In genomic region chr1:9881838-9882249, GRCh38 we compare ENCODE assay signal across 1 cellular context.
TF ChIP-seq lines count a peak whose summit lies in the region.

No MANE protein-coding gene starts in this region.

TF ChIP-seq in GM23338, 12 proteins besides CTCF, POLR2A, EP300 and RAD21 (continued from another document):
- TF ChIP-seq ZNF462 (CRISPR knock-in tag; IDR thresholded peaks at IDR 0.05) = no peak
- no peak for TF ChIP-seq POLR2AphosphoS5 (IDR thresholded peaks at IDR 0.05; ENCODE audit: low read depth)
- no peak for TF ChIP-seq JUNB (IDR thresholded peaks at IDR 0.05; ENCODE audit: unreplicated experiment)
- TF ChIP-seq ZNF114 (CRISPR knock-in tag; IDR thresholded peaks at IDR 0.05) = no peak
- TF ChIP-seq EZH2 (IDR thresholded peaks at IDR 0.05; ENCODE audit: low read depth, unreplicated experiment) = no peak
- TF ChIP-seq ZNF331 (CRISPR knock-in tag; IDR thresholded peaks at IDR 0.05; ENCODE audit: low read depth) = no peak
- no peak for TF ChIP-seq EZH2phosphoT487 (IDR thresholded peaks at IDR 0.05; ENCODE audit: unreplicated experiment)
- no peak for TF ChIP-seq STAT1 (IDR thresholded peaks at IDR 0.05; ENCODE audit: unreplicated experiment)
- TF ChIP-seq CREB1 (CRISPR knock-in tag; IDR thresholded peaks at IDR 0.05; ENCODE audit: low read depth) = no peak
